Comparison of ENCODE assay signal across 1 cellular context in the genomic region with DNA sequence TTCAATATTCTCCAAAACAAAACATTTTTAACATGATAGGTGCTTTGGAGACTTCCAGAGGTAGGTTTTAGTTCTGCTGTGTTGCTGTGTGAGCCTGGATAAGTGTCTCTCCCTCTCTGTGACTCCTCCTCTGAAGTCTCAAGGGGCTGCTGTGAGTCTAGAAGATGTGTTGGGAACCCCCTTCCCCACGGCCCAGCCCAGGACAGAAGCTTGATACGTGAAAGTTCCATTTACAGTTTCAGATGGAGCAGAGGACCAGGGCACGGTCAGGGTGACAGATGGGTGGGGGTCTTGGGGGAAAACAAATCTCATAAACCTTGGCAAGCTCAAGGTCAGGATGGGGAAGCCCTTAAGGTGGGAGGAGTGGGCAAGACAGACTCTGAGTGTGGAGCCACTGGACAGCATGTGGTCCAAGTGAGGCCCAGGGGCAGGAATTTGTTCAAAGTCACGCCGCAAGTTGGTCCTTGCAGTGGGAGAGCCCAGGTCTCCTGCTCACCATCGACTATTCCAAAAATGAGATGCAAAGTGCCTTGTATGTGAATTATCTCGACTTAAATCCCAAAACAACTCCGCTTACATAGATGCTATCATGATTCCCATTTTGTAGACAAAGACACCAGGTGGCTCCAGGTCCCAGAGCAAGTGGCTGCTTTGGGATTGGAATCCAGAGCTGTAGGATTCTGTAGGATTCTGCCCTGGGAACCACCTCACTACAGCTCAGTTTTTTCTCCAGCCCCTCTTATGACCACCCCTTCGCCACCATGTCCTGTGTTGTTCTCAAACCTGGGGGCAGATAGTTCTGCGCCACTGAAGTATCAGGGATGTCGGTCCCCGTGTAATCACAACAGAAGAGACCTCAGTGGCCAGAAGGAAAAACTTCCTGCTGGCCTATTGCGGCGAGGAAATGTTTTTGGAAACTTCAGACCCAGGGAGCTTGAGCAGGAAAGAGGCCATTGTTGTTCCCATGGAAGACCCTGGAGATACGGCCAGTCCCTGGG.
TF ChIP-seq lines count a peak whose summit lies in the region.

No MANE protein-coding gene starts in this region.

TF ChIP-seq in IMR-90, 13 proteins besides CTCF, POLR2A, EP300 and RAD21:
- no peak for TF ChIP-seq FOS (IDR thresholded peaks at IDR 0.05; ENCODE audit: low read depth, low read length)
- no peak for TF ChIP-seq SMC3 (IDR thresholded peaks at IDR 0.05; ENCODE audit: low read depth, low read length)
- TF ChIP-seq RFX5 (IDR thresholded peaks at IDR 0.05; ENCODE audit: low read depth, low read length) = no peak
- no peak for TF ChIP-seq BHLHE40 (IDR thresholded peaks at IDR 0.05; ENCODE audit: low read depth, low read length)
- TF ChIP-seq ELK1 (IDR thresholded peaks at IDR 0.05; ENCODE audit: borderline replicate concordance, low read depth, low read length) = no peak
- no peak for TF ChIP-seq CHD1 (IDR thresholded peaks at IDR 0.05; ENCODE audit: low read depth, low read length)
- TF ChIP-seq CEBPB (IDR thresholded peaks at IDR 0.05; ENCODE audit: low read depth, low read length) = no peak
- TF ChIP-seq RCOR1 (IDR thresholded peaks at IDR 0.05; ENCODE audit: insufficient replicate concordance, low read length) = no peak
- no peak for TF ChIP-seq MXI1 (IDR thresholded peaks at IDR 0.05; ENCODE audit: borderline replicate concordance, low read depth, low read length)
- no peak for TF ChIP-seq NFE2L2 (IDR thresholded peaks at IDR 0.05; ENCODE audit: low read depth, low read length)
- no peak for TF ChIP-seq MAZ (IDR thresholded peaks at IDR 0.05; ENCODE audit: borderline replicate concordance, low read depth, low read length)
- no peak for TF ChIP-seq MAFK (IDR thresholded peaks at IDR 0.05; ENCODE audit: low read depth, low read length)
- TF ChIP-seq, protein P1, sequence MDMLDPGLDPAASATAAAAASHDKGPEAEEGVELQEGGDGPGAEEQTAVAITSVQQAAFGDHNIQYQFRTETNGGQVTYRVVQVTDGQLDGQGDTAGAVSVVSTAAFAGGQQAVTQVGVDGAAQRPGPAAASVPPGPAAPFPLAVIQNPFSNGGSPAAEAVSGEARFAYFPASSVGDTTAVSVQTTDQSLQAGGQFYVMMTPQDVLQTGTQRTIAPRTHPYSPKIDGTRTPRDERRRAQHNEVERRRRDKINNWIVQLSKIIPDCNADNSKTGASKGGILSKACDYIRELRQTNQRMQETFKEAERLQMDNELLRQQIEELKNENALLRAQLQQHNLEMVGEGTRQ (IDR thresholded peaks at IDR 0.05; ENCODE audit: low read depth, low read length) = no peak
